Comparison of ENCODE assay signal across 1 cellular context in the genomic region with DNA sequence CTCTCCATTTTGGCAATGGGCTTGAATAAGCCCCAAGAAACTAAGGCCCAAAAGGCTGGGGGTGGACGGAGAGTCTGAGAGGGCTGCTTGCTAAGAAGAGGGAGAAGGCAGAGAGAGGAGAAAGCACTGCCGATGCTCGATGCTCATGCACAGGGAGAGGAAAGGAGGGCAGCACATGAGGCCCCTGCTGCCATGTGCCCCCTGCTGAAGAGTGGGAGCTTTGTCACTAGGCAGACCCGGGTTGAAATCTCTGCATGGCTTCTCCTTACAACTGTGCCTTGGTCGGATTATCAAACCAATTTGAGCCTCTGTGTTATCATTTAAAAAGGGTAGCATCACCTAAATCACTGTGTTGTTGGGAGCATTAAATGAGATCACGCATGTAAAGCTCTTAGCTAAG.
TF ChIP-seq lines count a peak whose summit lies in the region.

No MANE protein-coding gene starts in this region.

TF ChIP-seq in GM23338, 12 proteins besides CTCF, POLR2A, EP300 and RAD21 (continued from another document):
- TF ChIP-seq REST (IDR thresholded peaks at IDR 0.05; ENCODE audit: unreplicated experiment) (no peak), NANOG (IDR thresholded peaks at IDR 0.05; ENCODE audit: borderline replicate concordance) (no peak), STAT1 (IDR thresholded peaks at IDR 0.05; ENCODE audit: unreplicated experiment) (no peak), ZNF114 (CRISPR knock-in tag; IDR thresholded peaks at IDR 0.05) (no peak), JUNB (IDR thresholded peaks at IDR 0.05; ENCODE audit: unreplicated experiment) (no peak), EZH2phosphoT487 (IDR thresholded peaks at IDR 0.05; ENCODE audit: unreplicated experiment) (no peak), CREB1 (CRISPR knock-in tag; IDR thresholded peaks at IDR 0.05; ENCODE audit: low read depth) (no peak), ZNF331 (CRISPR knock-in tag; IDR thresholded peaks at IDR 0.05; ENCODE audit: low read depth) (no peak), ZNF462 (CRISPR knock-in tag; IDR thresholded peaks at IDR 0.05) (no peak)
- TF ChIP-seq, protein P1, sequence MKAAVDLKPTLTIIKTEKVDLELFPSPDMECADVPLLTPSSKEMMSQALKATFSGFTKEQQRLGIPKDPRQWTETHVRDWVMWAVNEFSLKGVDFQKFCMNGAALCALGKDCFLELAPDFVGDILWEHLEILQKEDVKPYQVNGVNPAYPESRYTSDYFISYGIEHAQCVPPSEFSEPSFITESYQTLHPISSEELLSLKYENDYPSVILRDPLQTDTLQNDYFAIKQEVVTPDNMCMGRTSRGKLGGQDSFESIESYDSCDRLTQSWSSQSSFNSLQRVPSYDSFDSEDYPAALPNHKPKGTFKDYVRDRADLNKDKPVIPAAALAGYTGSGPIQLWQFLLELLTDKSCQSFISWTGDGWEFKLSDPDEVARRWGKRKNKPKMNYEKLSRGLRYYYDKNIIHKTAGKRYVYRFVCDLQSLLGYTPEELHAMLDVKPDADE (IDR thresholded peaks at IDR 0.05) = no peak
